ENCODE assay signal across 8 cellular contexts in genomic region chr6:117481926-117482239, GRCh38. TPM values are rescaled to one million over a fixed set of nuclear protein-coding genes. Genes with fewer than 3 reads are reported as not detected.
DNase-seq lines count a peak whose midpoint lies in the region; ATAC-seq, FAIRE-seq and TF ChIP-seq lines count a peak whose summit lies in the region.

No MANE protein-coding gene starts in this region.

- H4K20me1 ChIP-seq in HCT116 (ENCODE audit: insufficient read depth), result no peaks in the 10 kb centered on the region

- peak overlapping the region; percentile 92 for H3K9ac ChIP-seq in HCT116 (ENCODE audit: low read length)

- H3K4me2 ChIP-seq in A549 (peak overlapping the region; percentile 85), HCT116 (ENCODE audit: low read length) (peak overlapping the region; percentile 86)

- H3K9me2 ChIP-seq in HCT116 (ENCODE audit: insufficient read depth), result no peaks in the 10 kb centered on the region

- 100% methylated on average over 2 of the region's 2 CpGs for WGBS in A549 (ENCODE audit: missing lambda C conversion rate)
- WGBS in adrenal gland, 4 donors, result 59 to 81% (median 71%) methylated on average over 2 of the region's 2 CpGs

- FAIRE-seq in A549 (lab: Jason Lieb, UNC), result no peak
- no peak for FAIRE-seq in H54 (lab: Jason Lieb, UNC)

- no TSS peak for BruUV-seq in HCT116 (replicated peaks; lab: Mats Ljungman, UMichigan)

- TF ChIP-seq CTCF in A549 (IDR thresholded peaks at IDR 0.05) (no peak), HCT116 (IDR thresholded peaks at IDR 0.05 in 2 of 3, conservative IDR thresholded peaks at IDR 0.05 in 1 of 3; ENCODE audit: borderline replicate concordance in 1 of 3, insufficient read depth in 1 of 3, low read depth in 2 of 3, low read length in 2 of 3) (no peak), adrenal gland (IDR thresholded peaks at IDR 0.05) (no peak), lower lobe of right lung (IDR thresholded peaks at IDR 0.05) (no peak)

- TF ChIP-seq POLR2A in A549 (IDR thresholded peaks at IDR 0.05; ENCODE audit: low read length) (no peak), HCT116 (IDR thresholded peaks at IDR 0.05; ENCODE audit: borderline replicate concordance, extremely low read depth, insufficient read depth, insufficient read length) (no peak), adrenal gland (IDR thresholded peaks at IDR 0.05) (no peak), H54 (IDR thresholded peaks at IDR 0.05; ENCODE audit: low read depth, low read length) (no peak)

- H3K27me3 ChIP-seq in HCT116 (ENCODE audit: insufficient read depth, low read length), result no peaks in the 10 kb centered on the region
- no peaks in the 10 kb centered on the region for H3K27me3 ChIP-seq in adrenal gland
- no peaks in the 10 kb centered on the region for H3K27me3 ChIP-seq in lower lobe of right lung (ENCODE audit: low read depth)

- intact Hi-C loops in HCT116 (cut with micrococcal nuclease) (loop anchor here (2.0 to 10.0 kb wide), 2 partner anchors 31 to 193 kb away; partner anchors contain the start of gene NUS1), adrenal gland (cut with DNase I) (no loop called here), lower lobe of right lung (cut with DNase I) (loop anchor here (10.0 kb wide), 1 partner anchor 73 kb away; no protein-coding TSS in a partner anchor)

- no peak for ATAC-seq in A549
- ATAC-seq in HCT116, result no peak
- no peak for ATAC-seq in lower lobe of right lung
- no peak for ATAC-seq in GM18873 (IDR thresholded peaks at IDR 0.05; ENCODE audit: low FRiP score, unreplicated experiment)

- CTCF ChIA-PET in A549 (lab: Yijun Ruan, JAX) (interaction anchor here (0.8 kb wide), 3 partner anchors 14 to 137 kb away, joined by 3 to 4 read pairs (median 4); no protein-coding TSS in a partner anchor), HCT116 (lab: Charles Lee) (no interaction called here)

- H3K4me3 ChIP-seq in A549 (peak overlapping the region; percentile 82), HCT116 (replicated peaks in 1 of 2; ENCODE audit: low read depth in 1 of 2, low read length in 2 of 2) (peak overlapping the region; percentile 86 to 88), adrenal gland (peak overlapping the region in 2 of 4 donors; percentile 27 to 86), lower lobe of right lung (peak overlapping the region; percentile 85)

- H3K4me1 ChIP-seq in A549 (peaks cover 32% of the 10 kb centered on the region; the same call in 2 of the 3 replicates), HCT116 (ENCODE audit: control insufficient read depth in 1 of 2, insufficient read depth in 2 of 2, low read length in 2 of 2) (peaks cover 11 to 21% of the 10 kb centered on the region in 2 experiments; a peak in 3 of 4 replicates), adrenal gland (replicated peaks in 1 of 2) (peaks cover 0 to 19% of the 10 kb centered on the region in 2 donors), lower lobe of right lung (peaks cover 27% of the 10 kb centered on the region)

- H2AFZ ChIP-seq in HCT116 (ENCODE audit: low read depth, low read length, poor library complexity, severe bottlenecking), result peak overlapping the region; percentile 2

- peaks cover 37% of the 10 kb centered on the region for H3K79me2 ChIP-seq in HCT116 (ENCODE audit: insufficient read depth, low read length)

- H3K36me3 ChIP-seq in HCT116 (ENCODE audit: control insufficient read depth in 1 of 2, insufficient read depth in 2 of 2, low read length in 2 of 2) (peaks cover 0 to 2% of the 10 kb centered on the region in 2 experiments; a peak in 1 of 4 replicates), adrenal gland (replicated peaks in 1 of 2) (no peaks in the 10 kb centered on the region), lower lobe of right lung (no peaks in the 10 kb centered on the region)

- peak overlapping the region; percentile 94 to 99 for H3K27ac ChIP-seq in A549
- H3K27ac ChIP-seq in HCT116 (ENCODE audit: low read depth, low read length), result peak overlapping the region; percentile 88
- H3K27ac ChIP-seq in adrenal gland, result peak overlapping the region in 4 of 5 donors; percentile 80 to 91 (median 85)
- peak overlapping the region; percentile 92 for H3K27ac ChIP-seq in lower lobe of right lung

- TF ChIP-seq RAD21 in A549 (conservative IDR thresholded peaks at IDR 0.05 in 1 of 2, IDR thresholded peaks at IDR 0.05 in 1 of 2) (no peak), HCT116 (IDR thresholded peaks at IDR 0.05; ENCODE audit: low read depth) (no peak)

- H3K9me3 ChIP-seq in A549 (peaks cover under 1% of the 10 kb centered on the region; the same call in 1 of the 3 replicates), HCT116 (ENCODE audit: control insufficient read depth in 1 of 2, insufficient read depth in 1 of 2, low read depth in 1 of 2, low read length in 2 of 2) (no peaks in the 10 kb centered on the region), adrenal gland (replicated peaks in 1 of 3) (no peaks in the 10 kb centered on the region), lower lobe of right lung (no peaks in the 10 kb centered on the region)

- DNase-seq in A549 (ENCODE audit: low read depth in 1 of 2, low spot score in 1 of 2) (no peak), HCT116 (ENCODE audit: low read depth, low spot score) (no peak), adrenal gland (no peak), lower lobe of right lung (no peak), H54 (ENCODE audit: insufficient read length, low spot score) (no peak), putamen (ENCODE audit: low spot score) (no peak)
- DNase-seq in effector CD8-positive, alpha-beta T cell (lab: John Stamatoyannopoulos, UW), result no peak

- POLR2A ChIA-PET in A549 (lab: Yijun Ruan, JAX) (interaction anchor here (0.9 to 1.8 kb wide), 2 partner anchors 15 to 24 kb away, joined by 3 to 6 read pairs; no protein-coding TSS in a partner anchor), HCT116 (lab: Charles Lee) (interaction anchor here (1.8 kb wide), 1 partner anchor 120 kb away, joined by 6 read pairs; the partner anchor contains the start of gene GOPC)

- no peak for TF ChIP-seq EP300 in A549 (IDR thresholded peaks at IDR 0.05)

- RAD21 ChIA-PET in HCT116 (lab: Charles Lee; ENCODE audit: low non-redundant PET in 1 of 2, low total read pairs in 2 of 2, uncharacterized antibody in 2 of 2, unreplicated experiment in 2 of 2), result no interaction called here

TF ChIP-seq in A549, 52 proteins besides CTCF, POLR2A, EP300 and RAD21 (continues in another document):
- TF ChIP-seq CEBPB (IDR thresholded peaks at IDR 0.05), result no peak
- no peak for TF ChIP-seq EHMT2 (IDR thresholded peaks at IDR 0.05; ENCODE audit: low read depth)
- TF ChIP-seq FOSL2 (IDR thresholded peaks at IDR 0.05), result no peak
- TF ChIP-seq FOSL2 (CRISPR knock-in tag; IDR thresholded peaks at IDR 0.05), result no peak
- TF ChIP-seq HDAC2 (IDR thresholded peaks at IDR 0.05), result no peak
- TF ChIP-seq CBX8 (IDR thresholded peaks at IDR 0.05), result no peak
- TF ChIP-seq, protein P1, sequence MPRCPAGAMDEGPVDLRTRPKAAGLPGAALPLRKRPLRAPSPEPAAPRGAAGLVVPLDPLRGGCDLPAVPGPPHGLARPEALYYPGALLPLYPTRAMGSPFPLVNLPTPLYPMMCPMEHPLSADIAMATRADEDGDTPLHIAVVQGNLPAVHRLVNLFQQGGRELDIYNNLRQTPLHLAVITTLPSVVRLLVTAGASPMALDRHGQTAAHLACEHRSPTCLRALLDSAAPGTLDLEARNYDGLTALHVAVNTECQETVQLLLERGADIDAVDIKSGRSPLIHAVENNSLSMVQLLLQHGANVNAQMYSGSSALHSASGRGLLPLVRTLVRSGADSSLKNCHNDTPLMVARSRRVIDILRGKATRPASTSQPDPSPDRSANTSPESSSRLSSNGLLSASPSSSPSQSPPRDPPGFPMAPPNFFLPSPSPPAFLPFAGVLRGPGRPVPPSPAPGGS (IDR thresholded peaks at IDR 0.05), result no peak
- TF ChIP-seq NFE2L2 (conservative IDR thresholded peaks at IDR 0.05; ENCODE audit: low read length), result no peak
- TF ChIP-seq TP53 (CRISPR knock-in tag; IDR thresholded peaks at IDR 0.05), result no peak

TF ChIP-seq in HCT116, 20 proteins besides CTCF, POLR2A, EP300 and RAD21:
- no peak for TF ChIP-seq TCF7L2 (IDR thresholded peaks at IDR 0.05; ENCODE audit: borderline replicate concordance, extremely low read depth, insufficient read depth, insufficient read length)
- no peak for TF ChIP-seq POLR2AphosphoS5 (IDR thresholded peaks at IDR 0.05; ENCODE audit: low read depth, low read length)
- no peak for TF ChIP-seq ZNF274 (IDR thresholded peaks at IDR 0.05; ENCODE audit: low read depth, low read length)
- TF ChIP-seq SP1 (IDR thresholded peaks at IDR 0.05; ENCODE audit: low read depth), result no peak
- TF ChIP-seq YY1 (IDR thresholded peaks at IDR 0.05; ENCODE audit: extremely low read depth, insufficient replicate concordance, low read depth, low read length), result no peak
- TF ChIP-seq CEBPB (IDR thresholded peaks at IDR 0.05; ENCODE audit: low read depth), result no peak
- no peak for TF ChIP-seq FOSL1 (IDR thresholded peaks at IDR 0.05; ENCODE audit: low read depth)
- no peak for TF ChIP-seq SIN3A (IDR thresholded peaks at IDR 0.05; ENCODE audit: low read depth)
- no peak for TF ChIP-seq ELF1 (IDR thresholded peaks at IDR 0.05; ENCODE audit: borderline replicate concordance, low read depth)

RNA-seq across cellular contexts. Expression of gene DCBLD1, which starts 0.6 kb away (rescaled TPM):
- 39.3 and 49.1 TPM in 2 replicates for polyA plus RNA-seq in A549 (2011; rRNA removed)
- 14.1 and 18.1 TPM in 2 replicates for polyA plus RNA-seq in A549 (2012; cell fraction: cytosol; rRNA removed)
- polyA plus RNA-seq in A549 (2012; cell fraction: nucleus; rRNA removed), result 37.0 and 37.9 TPM in 2 replicates
- 48.0 to 60.4 TPM (median 58.4 TPM) in 3 replicates for polyA plus RNA-seq in A549 (2017; fragmentation: RNase III; extraction: RNeasy Plus Mini Kit Qiagen cat#74134 plus additional on column Dnase treatment)
- 31.1 and 35.7 TPM in 2 replicates for polyA minus RNA-seq in A549 (2011; rRNA and poly(A)+ RNA removed)
- total RNA-seq in HCT116 (2021; ENCODE audit: unreplicated experiment), result 19.5 TPM
- polyA plus RNA-seq in HCT116 (2012), result 10.8 and 15.0 TPM in 2 replicates
- total RNA-seq in adrenal gland, result 10 to 100 TPM in 2 of 8 donors, 1 to 10 TPM in 6; 4.7 to 17.1 (median 6.8) TPM
- 1 to 10 TPM; 4.2 to 6.9 (median 5.5) TPM for polyA plus RNA-seq in adrenal gland
- 18.3 TPM for total RNA-seq in lower lobe of right lung

RNA-seq across cellular contexts. Expression of gene ROS1, which starts 56.1 kb away (rescaled TPM):
- polyA plus RNA-seq in A549 (2011; rRNA removed) (0.18 and 0.26 TPM in 2 replicates), A549 (2017; fragmentation: RNase III; extraction: RNeasy Plus Mini Kit Qiagen cat#74134 plus additional on column Dnase treatment) (0.17 to 0.18 TPM (median 0.17 TPM) in 3 replicates), adrenal gland (not detected)
- 0.01 and 0.03 TPM in 2 replicates for polyA plus RNA-seq in A549 (2012; cell fraction: cytosol; rRNA removed)
- 0.04 and 0.05 TPM in 2 replicates for polyA plus RNA-seq in A549 (2012; cell fraction: nucleus; rRNA removed)
- polyA minus RNA-seq in A549 (2011; rRNA and poly(A)+ RNA removed), result 0.24 and 0.33 TPM in 2 replicates
- total RNA-seq in HCT116 (2021; ENCODE audit: unreplicated experiment) (not detected), adrenal gland (under 1 TPM in 2 of 8 donors, not detected in 6; 0.08 to 0.11 TPM), lower lobe of right lung (151 TPM)
- 0.01 TPM in 1 of 2 replicates, not detected in the other for polyA plus RNA-seq in HCT116 (2012)

Comparison
In these comparisons a context has a peak if more than half of its experiments do, and no peak if none do; other contexts are left out.
1. RNA of gene ROS1, which starts 56.1 kb away (total RNA-seq): 151 TPM in lower lobe of right lung (single experiment); not detected in HCT116 (single experiment) and 0.08 to 0.11 TPM in adrenal gland; every median in the first group is over 100 times any median in the second.
2. intact Hi-C loops: an anchor here in HCT116 (2.0 to 10.0 kb wide) and lower lobe of right lung (10.0 kb wide); none called in adrenal gland.
3. Peak in every context shown above with its lines, with median percentiles within 50 percentile points of each other: H3K27ac ChIP-seq.